ENCODE assay signal across 1 cellular context in the genomic region with DNA sequence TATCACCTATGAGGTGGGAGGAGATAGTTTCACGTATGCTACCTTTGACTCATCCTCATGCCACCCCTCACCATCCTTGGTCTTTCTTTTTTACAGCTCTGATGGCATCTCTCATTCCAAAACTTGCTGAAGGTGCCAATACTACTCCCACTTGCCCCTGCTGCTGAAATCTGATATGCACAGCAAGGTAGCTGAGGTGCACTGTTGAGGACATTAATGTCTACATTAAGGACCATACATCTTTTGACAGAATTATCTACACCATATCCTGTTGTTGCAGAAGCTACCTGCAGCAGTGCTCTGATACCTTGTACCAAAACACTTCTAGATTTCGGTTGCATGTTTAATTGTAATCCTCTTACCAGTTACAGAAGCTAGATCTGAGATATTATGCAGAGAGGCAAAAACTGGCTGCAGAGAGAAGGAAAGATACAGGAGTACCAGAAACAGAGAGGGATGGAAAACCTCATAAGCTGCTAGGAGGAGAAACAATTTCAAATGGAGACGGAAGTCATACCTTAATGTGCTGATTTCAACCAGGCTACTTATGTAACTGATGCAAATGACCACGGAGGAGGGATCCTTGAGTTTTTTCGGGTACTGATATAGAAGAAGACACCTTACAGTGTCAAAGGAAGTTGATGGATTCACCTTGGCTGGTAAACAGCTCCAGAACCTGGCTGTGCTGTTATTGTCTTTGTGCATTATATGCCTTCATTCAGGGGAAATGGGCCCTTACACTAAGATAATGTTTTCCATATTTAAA.
TF ChIP-seq lines count a peak whose summit lies in the region.

No MANE protein-coding gene starts in this region.

TF ChIP-seq in K562, 482 proteins besides CTCF, POLR2A, EP300 and RAD21:
- TF ChIP-seq WHSC1 (IDR thresholded peaks at IDR 0.05; ENCODE audit: low read length) (no peak), EHMT2 (IDR thresholded peaks at IDR 0.05) (no peak), MBD1 (CRISPR knock-in tag; IDR thresholded peaks at IDR 0.05) (no peak), GATAD2B (IDR thresholded peaks at IDR 0.05; ENCODE audit: borderline replicate concordance) (no peak), BMI1 (IDR thresholded peaks at IDR 0.05; ENCODE audit: low read length) (no peak), RCOR1 (IDR thresholded peaks at IDR 0.05; ENCODE audit: borderline replicate concordance in 1 of 2, low read depth in 2 of 2, low read length in 2 of 2) (no peak), MAZ (CRISPR knock-in tag; conservative IDR thresholded peaks at IDR 0.05 in 1 of 2, IDR thresholded peaks at IDR 0.05 in 1 of 2) (no peak), RERE (CRISPR knock-in tag; IDR thresholded peaks at IDR 0.05; ENCODE audit: borderline replicate concordance) (no peak), RBM22 (IDR thresholded peaks at IDR 0.05; ENCODE audit: low read depth, low read length, poor library complexity, severe bottlenecking) (no peak), ZNF717 (CRISPR knock-in tag; IDR thresholded peaks at IDR 0.05) (no peak), NR3C1 (CRISPR knock-in tag; IDR thresholded peaks at IDR 0.05) (no peak), RFX7 (CRISPR knock-in tag; IDR thresholded peaks at IDR 0.05) (no peak), HEY1 (CRISPR knock-in tag; IDR thresholded peaks at IDR 0.05; ENCODE audit: borderline replicate concordance) (no peak), NCOA4 (IDR thresholded peaks at IDR 0.05; ENCODE audit: partially characterized antibody) (no peak), KLF10 (CRISPR knock-in tag; IDR thresholded peaks at IDR 0.05) (no peak), JUND (IDR thresholded peaks at IDR 0.05; ENCODE audit: borderline replicate concordance, low read depth, low read length) (no peak), JUND (tag; IDR thresholded peaks at IDR 0.05; ENCODE audit: borderline replicate concordance, low read depth, low read length) (no peak), HOXB6 (CRISPR knock-in tag; IDR thresholded peaks at IDR 0.05; ENCODE audit: borderline replicate concordance) (no peak)
